In genomic region chr1:40983286-40983685, GRCh38 we compare ENCODE assay signal across 18 cellular contexts. TPM values are rescaled to one million over a fixed set of nuclear protein-coding genes. Genes with fewer than 3 reads are reported as not detected.
A peak's percentile ranks its signal among the peaks of the same experiment; 100 is the strongest.
DNase-seq lines count a peak whose midpoint lies in the region; ATAC-seq and TF ChIP-seq lines count a peak whose summit lies in the region.
"Had no signal": no experiment of that assay in that cellular context is flagged by ENCODE, and none has a peak within 500 bp of the region (broad histone marks: within the 10 kb centered on the region; RNA-seq: fewer than 3 reads in every experiment).

No MANE protein-coding gene starts in this region.

- peaks cover 12% of the 10 kb centered on the region for H3K4me1 ChIP-seq in right cardiac atrium (ENCODE audit: control insufficient read depth, insufficient read depth, low read length)

- H3K27ac ChIP-seq in RWPE1 (peak overlapping the region; percentile 43), epithelial cell of prostate (peak overlapping the region; percentile 50), right cardiac atrium (ENCODE audit: low read length) (no peak overlapping the region)
- H3K27ac ChIP-seq: HL-60, pancreas, spleen had no signal

- intact Hi-C loops in right cardiac atrium (cut with DNase I), result no loop called here

- CTCF ChIA-PET in RWPE1 (lab: Yijun Ruan, JAX), result no interaction called here

- H3K9me3 Mint-ChIP-seq in stimulated activated effector memory CD8-positive, alpha-beta T cell treated with anti-CD3 and anti-CD28 coated beads, Interleukin-12 subunit alpha, Interleukin-12 subunit beta, amount 100 ng/mL, for 72 hours, result no peaks in the 10 kb centered on the region
- H3K9me3 Mint-ChIP-seq: activated CD4-positive, alpha-beta T cell treated with anti-CD3 and anti-CD28 coated beads, Interleukin-2, amount 10 ng/mL, durations not matched to agents 7 days and 5 days had no signal

- ATAC-seq in stimulated activated effector memory CD8-positive, alpha-beta T cell treated with anti-CD3 and anti-CD28 coated beads, Interleukin-12 subunit alpha, Interleukin-12 subunit beta, amount 100 ng/mL, for 72 hours, result no peak
- ATAC-seq in right cardiac atrium, result no peak
- ATAC-seq: left lobe of liver, pancreas, Right ventricle myocardium inferior had no signal

- no peak for TF ChIP-seq CTCF in RWPE1 (conservative IDR thresholded peaks at IDR 0.05; ENCODE audit: low read depth)

- H3K4me1 Mint-ChIP-seq in stimulated activated effector memory CD8-positive, alpha-beta T cell treated with anti-CD3 and anti-CD28 coated beads, Interleukin-12 subunit alpha, Interleukin-12 subunit beta, amount 100 ng/mL, for 72 hours, result peaks cover 59% of the 10 kb centered on the region

- H3K4me3 ChIP-seq in right cardiac atrium (ENCODE audit: low read length), result no peak overlapping the region
- H3K4me3 ChIP-seq: pancreas, spleen had no signal

- 78% methylated on average over 1 of the region's 1 CpG for WGBS in right cardiac atrium

- peak overlapping the region; percentile 77 for H3K27ac Mint-ChIP-seq in stimulated activated effector memory CD8-positive, alpha-beta T cell treated with anti-CD3 and anti-CD28 coated beads, Interleukin-12 subunit alpha, Interleukin-12 subunit beta, amount 100 ng/mL, for 72 hours
- H3K27ac Mint-ChIP-seq: activated CD4-positive, alpha-beta T cell treated with anti-CD3 and anti-CD28 coated beads, Interleukin-2, amount 10 ng/mL, durations not matched to agents 7 days and 5 days; CD14-positive monocyte had no signal

- no peaks in the 10 kb centered on the region for H3K9me3 ChIP-seq in right cardiac atrium (ENCODE audit: control insufficient read depth, low read length)
- H3K9me3 ChIP-seq: pancreas, spleen had no signal

- no peaks in the 10 kb centered on the region for H3K27me3 ChIP-seq in right cardiac atrium (ENCODE audit: control insufficient read depth, insufficient read depth)
- H3K27me3 ChIP-seq: pancreas, spleen had no signal

- H3K36me3 Mint-ChIP-seq in stimulated activated effector memory CD8-positive, alpha-beta T cell treated with anti-CD3 and anti-CD28 coated beads, Interleukin-12 subunit alpha, Interleukin-12 subunit beta, amount 100 ng/mL, for 72 hours, result peaks cover 93% of the 10 kb centered on the region

- POLR2A ChIA-PET in RWPE1 (lab: Yijun Ruan, JAX; ENCODE audit: low non-redundant PET), result no interaction called here

- no peak overlapping the region for H3K4me3 Mint-ChIP-seq in stimulated activated effector memory CD8-positive, alpha-beta T cell treated with anti-CD3 and anti-CD28 coated beads, Interleukin-12 subunit alpha, Interleukin-12 subunit beta, amount 100 ng/mL, for 72 hours
- H3K4me3 Mint-ChIP-seq: activated CD4-positive, alpha-beta T cell treated with anti-CD3 and anti-CD28 coated beads, Interleukin-2, amount 10 ng/mL, durations not matched to agents 7 days and 5 days; CD14-positive monocyte had no signal

- DNase-seq in EH (ENCODE audit: low read depth) (peak; percentile 35), RWPE1 (ENCODE audit: low spot score) (no peak), epithelial cell of prostate (ENCODE audit: low read depth, low spot score) (no peak), SKM-1 treated with dmso at 0.1 percent for 144 hours (lab: John Stamatoyannopoulos, UW; ENCODE audit: unreplicated experiment) (no peak), right cardiac atrium (no peak), GOT3 (lab: John Stamatoyannopoulos, UW) (no peak)
- no peak for DNase-seq in stimulated activated effector memory CD8-positive, alpha-beta T cell treated with anti-CD3 and anti-CD28 coated beads, Interleukin-12 subunit alpha, Interleukin-12 subunit beta, amount 100 ng/mL, for 72 hours (ENCODE audit: low spot score in 2 of 2)
- DNase-seq: activated CD4-positive, alpha-beta T cell treated with anti-CD3 and anti-CD28 coated beads, Interleukin-2, amount 10 ng/mL, durations not matched to agents 7 days and 5 days; DMS79; KBM-7; NCI-H1105; NK-92 treated with Interleukin-12 subunit alpha and Interleukin-12 subunit beta, amount 100 ng/mL, for 24 hours; pancreas; spleen had no signal

RNA-seq across cellular contexts. Expression of gene CTPS1, which starts 3.8 kb away (rescaled TPM):
- 10 to 100 TPM; 11.5 to 15.6 (median 14.0) TPM for total RNA-seq in right cardiac atrium
- 7.3 TPM for polyA plus RNA-seq in right cardiac atrium

RNA-seq across cellular contexts. Expression of gene SLFNL1, which starts 38.2 kb away (rescaled TPM):
- under 1 TPM; 0.28 to 0.53 (median 0.30) TPM for total RNA-seq in right cardiac atrium
- polyA plus RNA-seq in right cardiac atrium, result 0.16 TPM
- total RNA-seq: left lobe of liver had no signal
